In the genomic region with DNA sequence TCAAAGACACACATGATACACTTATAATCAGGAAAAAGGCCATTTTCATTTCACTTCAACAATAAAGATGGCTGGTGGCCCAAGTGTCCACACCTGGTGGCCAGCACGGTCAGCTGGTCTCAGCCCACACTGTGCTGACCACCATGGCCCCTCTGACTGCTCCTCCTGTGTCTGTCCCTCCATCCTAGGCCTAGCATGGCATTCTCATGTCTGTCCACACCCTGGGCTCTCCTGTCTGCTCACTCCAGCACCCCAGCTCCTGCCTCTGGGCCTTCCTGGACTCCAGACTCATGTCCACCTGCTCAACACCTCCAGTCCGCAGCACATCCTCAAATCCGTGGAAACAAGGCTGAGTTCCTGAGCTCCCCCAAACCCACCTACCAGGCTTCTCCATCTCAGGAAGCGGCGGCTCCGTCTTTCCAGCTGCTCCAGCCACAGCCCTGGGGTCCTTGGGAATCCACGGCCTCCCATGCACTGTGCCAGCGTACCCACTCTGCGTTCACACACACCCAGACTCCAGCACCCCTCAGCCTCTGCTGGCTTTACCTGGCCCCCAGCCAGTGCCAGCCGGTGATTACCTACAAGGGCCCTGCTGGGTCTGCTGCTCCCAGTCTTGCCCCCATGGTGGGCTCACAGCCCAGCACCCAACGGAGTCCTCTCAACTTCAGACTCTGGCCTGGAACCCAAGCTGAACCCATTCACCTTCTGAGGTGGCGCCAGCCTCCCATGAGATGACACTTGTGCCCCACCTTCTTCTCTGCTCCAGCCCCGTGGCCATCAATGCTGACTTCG, we compare ENCODE assay signal across 20 cellular contexts. TPM values are rescaled to one million over a fixed set of nuclear protein-coding genes. Genes with fewer than 3 reads are reported as not detected.
A peak's percentile ranks its signal among the peaks of the same experiment; 100 is the strongest.
DNase-seq lines count a peak whose midpoint lies in the region; ATAC-seq and TF ChIP-seq lines count a peak whose summit lies in the region.
"Had no signal": no experiment of that assay in that cellular context is flagged by ENCODE, and none has a peak within 500 bp of the region (broad histone marks: within the 10 kb centered on the region; RNA-seq: fewer than 3 reads in every experiment).

No MANE protein-coding gene starts in this region.

- no peak overlapping the region for H3K4me3 ChIP-seq in left ventricle myocardium inferior
- H3K4me3 ChIP-seq in right atrium auricular region = no peak overlapping the region
- H3K4me3 ChIP-seq: breast epithelium had no signal

- H3K27ac ChIP-seq in left ventricle myocardium inferior (replicated peaks) = no peak overlapping the region
- peak overlapping the region; percentile 52 to 71 for H3K27ac ChIP-seq in right atrium auricular region
- H3K27ac ChIP-seq: breast epithelium, epithelial cell of prostate, HL-60 had no signal

- intact Hi-C loops in Right ventricle myocardium inferior (cut with DNase I) (no loop called here), left ventricle myocardium inferior (cut with micrococcal nuclease) (no loop called here)

- TF ChIP-seq CTCF in left ventricle myocardium inferior (IDR thresholded peaks at IDR 0.05; ENCODE audit: borderline replicate concordance) = no peak
- no peak for TF ChIP-seq CTCF in right atrium auricular region (IDR thresholded peaks at IDR 0.05)

- peaks cover 6% of the 10 kb centered on the region for H3K4me1 ChIP-seq in left ventricle myocardium inferior
- peaks cover 0 to 10% of the 10 kb centered on the region in 2 donors for H3K4me1 ChIP-seq in right atrium auricular region
- H3K4me1 ChIP-seq: breast epithelium had no signal

- H3K9me3 ChIP-seq in left ventricle myocardium inferior (replicated peaks) = no peaks in the 10 kb centered on the region
- no peaks in the 10 kb centered on the region for H3K9me3 ChIP-seq in right atrium auricular region
- H3K9me3 ChIP-seq: breast epithelium had no signal

- DNase-seq in Right ventricle myocardium inferior (ENCODE audit: missing footprints) (no peak), left ventricle myocardium inferior (no peak), right atrium auricular region (ENCODE audit: low spot score) (no peak), hepatic stellate cell (ENCODE audit: low spot score) (no peak), islet precursor cell (no peak)
- DNase-seq: ACHN; activated CD8-positive, alpha-beta T cell treated with anti-CD3 and anti-CD28 coated beads for 36 hours; dermis blood vessel endothelial cell; midbrain; MM.1S; NCI-H146; NCI-H2171; SIG-M5; substantia nigra had no signal

- peak; percentile 35 for ATAC-seq in Right ventricle myocardium inferior
- no peak for ATAC-seq in HG03565 (IDR thresholded peaks at IDR 0.05; ENCODE audit: unreplicated experiment)
- ATAC-seq: activated CD8-positive, alpha-beta T cell treated with anti-CD3 and anti-CD28 coated beads for 36 hours had no signal

- peaks cover 26% of the 10 kb centered on the region for H3K36me3 ChIP-seq in left ventricle myocardium inferior
- H3K36me3 ChIP-seq in right atrium auricular region = no peaks in the 10 kb centered on the region
- H3K36me3 ChIP-seq: breast epithelium had no signal

- no peaks in the 10 kb centered on the region for H3K27me3 ChIP-seq in left ventricle myocardium inferior (ENCODE audit: low read depth)
- H3K27me3 ChIP-seq in right atrium auricular region = no peaks in the 10 kb centered on the region
- H3K27me3 ChIP-seq: breast epithelium had no signal

RNA-seq across cellular contexts. Expression of gene SIRT3, which starts 13.9 kb away (rescaled TPM):
- 39.7 TPM for total RNA-seq in Right ventricle myocardium inferior
- total RNA-seq in left ventricle myocardium inferior = 36.4 TPM
- total RNA-seq in right atrium auricular region = 10 to 100 TPM; 18.3 to 31.4 TPM

RNA-seq across cellular contexts. Expression of gene PSMD13, which starts 14.6 kb away (rescaled TPM):
- total RNA-seq in Right ventricle myocardium inferior = 91.7 TPM
- 94.1 TPM for total RNA-seq in left ventricle myocardium inferior
- total RNA-seq in right atrium auricular region = 10 to 100 TPM; 75.3 to 80.3 TPM

RNA-seq across cellular contexts. Expression of gene RIC8A, which starts 14.7 kb away (rescaled TPM):
- total RNA-seq in Right ventricle myocardium inferior (52.3 TPM), left ventricle myocardium inferior (46.1 TPM), right atrium auricular region (100 to 1,000 TPM in 1 of 2 donors, 10 to 100 TPM in 1; 68.0 to 101 TPM)

RNA-seq across cellular contexts. Expression of gene BET1L, which starts 15.0 kb away (rescaled TPM):
- total RNA-seq in Right ventricle myocardium inferior (19.4 TPM), left ventricle myocardium inferior (24.0 TPM), right atrium auricular region (10 to 100 TPM; 20.7 to 25.9 TPM)

RNA-seq across cellular contexts. Expression of gene SCGB1C1, which starts 29.3 kb away (rescaled TPM):
- total RNA-seq in Right ventricle myocardium inferior (not detected), left ventricle myocardium inferior (not detected), right atrium auricular region (not detected)
- total RNA-seq: activated CD8-positive, alpha-beta T cell treated with anti-CD3 and anti-CD28 coated beads for 36 hours; breast epithelium; dermis blood vessel endothelial cell; frontal cortex; pulmonary artery endothelial cell had no signal
